8 cellular contexts compared by ENCODE assay signal in genomic region chrX:13733506-13733905, GRCh38. TPM values are rescaled to one million over a fixed set of nuclear protein-coding genes. Genes with fewer than 3 reads are reported as not detected.
DNase-seq lines count a peak whose midpoint lies in the region; ATAC-seq and TF ChIP-seq lines count a peak whose summit lies in the region.

No MANE protein-coding gene starts in this region.

- H3K9me3 ChIP-seq in skeletal muscle tissue (ENCODE audit: control insufficient read depth in 3 of 3, low read length in 3 of 3) (no peaks in the 10 kb centered on the region), mucosa of descending colon (no peaks in the 10 kb centered on the region)

- no peak for ATAC-seq in foreskin keratinocyte
- ATAC-seq in mucosa of descending colon = no peak
- no peak for ATAC-seq in GM18519 (IDR thresholded peaks at IDR 0.05; ENCODE audit: low FRiP score, unreplicated experiment)
- no peak for ATAC-seq in GM21737 (IDR thresholded peaks at IDR 0.05; ENCODE audit: unreplicated experiment)

- TF ChIP-seq CTCF in VCaP (conservative IDR thresholded peaks at IDR 0.05) (no peak), foreskin keratinocyte (conservative IDR thresholded peaks at IDR 0.05) (no peak), mucosa of descending colon (IDR thresholded peaks at IDR 0.05) (no peak)

- H3K36me3 ChIP-seq in H7 (replicated peaks; ENCODE audit: control insufficient read depth, insufficient read depth, low read length) (no peaks in the 10 kb centered on the region; the same call in none of the 2 replicates), skeletal muscle tissue (ENCODE audit: control insufficient read depth in 3 of 3, insufficient read depth in 3 of 3, low read length in 3 of 3) (no peaks in the 10 kb centered on the region), mucosa of descending colon (ENCODE audit: low read depth) (no peaks in the 10 kb centered on the region)

- H3K4me1 ChIP-seq in foreskin keratinocyte (peaks cover 5% of the 10 kb centered on the region), skeletal muscle tissue (ENCODE audit: control insufficient read depth in 3 of 3, insufficient read depth in 3 of 3, low read length in 3 of 3) (peaks cover 4 to 7% (median 4%) of the 10 kb centered on the region in 3 donors), mucosa of descending colon (ENCODE audit: low read depth) (no peaks in the 10 kb centered on the region)

- H3K27me3 ChIP-seq in H7 (ENCODE audit: control insufficient read depth, insufficient read depth, low read length) (no peaks in the 10 kb centered on the region), foreskin keratinocyte (no peaks in the 10 kb centered on the region), skeletal muscle tissue (ENCODE audit: control insufficient read depth in 3 of 3, insufficient read depth in 3 of 3, low read length in 3 of 3) (peaks cover 0 to 4% (median 0%) of the 10 kb centered on the region in 3 donors)

- peak overlapping the region; percentile 72 for H3K4me3 ChIP-seq in H7 (ENCODE audit: insufficient read depth, low read depth, low read length)
- peak overlapping the region; percentile 83 to 90 (median 85) for H3K4me3 ChIP-seq in skeletal muscle tissue (ENCODE audit: low read length in 3 of 3)
- H3K4me3 ChIP-seq in mucosa of descending colon = no peak overlapping the region

- no peak for DNase-seq in H7
- no peak for DNase-seq in foreskin keratinocyte
- no peak for DNase-seq in mucosa of descending colon
- no peak for DNase-seq in activated CD4-positive, alpha-beta T cell treated with anti-CD3 and anti-CD28 coated beads, Interleukin-2, amount 50 U/mL, for 1 hour

- intact Hi-C loops in mucosa of descending colon (cut with DNase I, micrococcal nuclease) = no loop called here

- peak overlapping the region; percentile 78 to 88 (median 83) for H3K9ac ChIP-seq in skeletal muscle tissue (ENCODE audit: low read depth in 1 of 3, low read length in 3 of 3)

- peak overlapping the region; percentile 91 for H3K27ac ChIP-seq in VCaP
- peak overlapping the region; percentile 94 for H3K27ac ChIP-seq in foreskin keratinocyte
- H3K27ac ChIP-seq in skeletal muscle tissue (ENCODE audit: low read depth, low read length) = peak overlapping the region; percentile 82

RNA-seq across cellular contexts. Expression of gene TRAPPC2, which starts 0.9 kb away (rescaled TPM):
- 22.2 and 23.0 TPM in 2 replicates for total RNA-seq in H7 (2014; rRNA removed; shearing (Covaris generic))
- total RNA-seq in foreskin keratinocyte = 8.5 and 9.3 TPM in 2 replicates
- polyA plus RNA-seq in foreskin keratinocyte = 3.9 and 5.5 TPM in 2 replicates
- 9.9 TPM for total RNA-seq in skeletal muscle tissue
- total RNA-seq in mucosa of descending colon = 10 to 100 TPM; 13.1 to 20.4 (median 18.5) TPM

RNA-seq across cellular contexts. Expression of gene OFD1, which starts 1.0 kb away (rescaled TPM):
- total RNA-seq in H7 (2014; rRNA removed; shearing (Covaris generic)) = 13.9 and 22.9 TPM in 2 replicates
- 10.2 and 11.3 TPM in 2 replicates for total RNA-seq in foreskin keratinocyte
- 6.9 and 7.2 TPM in 2 replicates for polyA plus RNA-seq in foreskin keratinocyte
- total RNA-seq in skeletal muscle tissue = 7.3 TPM
- 10 to 100 TPM; 26.0 to 49.4 (median 32.6) TPM for total RNA-seq in mucosa of descending colon

RNA-seq across cellular contexts. Expression of gene RAB9A, which starts 44.6 kb away (rescaled TPM):
- total RNA-seq in H7 (2014; rRNA removed; shearing (Covaris generic)) = 74.6 and 82.6 TPM in 2 replicates
- total RNA-seq in foreskin keratinocyte (18.3 and 18.7 TPM in 2 replicates), skeletal muscle tissue (19.3 TPM), mucosa of descending colon (10 to 100 TPM; 38.1 to 49.5 (median 40.8) TPM)
- polyA plus RNA-seq in foreskin keratinocyte = 19.6 and 22.0 TPM in 2 replicates
